ENCODE assay signal across 12 cellular contexts in genomic region chr6:157217894-157218370, GRCh38.
A peak's percentile ranks its signal among the peaks of the same experiment; 100 is the strongest.
DNase-seq lines count a peak whose midpoint lies in the region; ATAC-seq, FAIRE-seq and TF ChIP-seq lines count a peak whose summit lies in the region.
"Had no signal": no experiment of that assay in that cellular context is flagged by ENCODE, and none has a peak within 500 bp of the region (broad histone marks: within the 10 kb centered on the region; RNA-seq: fewer than 3 reads in every experiment).

No MANE protein-coding gene starts in this region.

- H4K8ac ChIP-seq in H1 (ENCODE audit: extremely low read depth, insufficient read depth, low read length), result peak overlapping the region; percentile 58; the same call in 1 of the 2 replicates
- peak overlapping the region; percentile 43 for H4K8ac ChIP-seq in neuronal stem cell (ENCODE audit: low read depth, low read length)

- intact Hi-C loops in Right ventricle myocardium inferior (cut with DNase I), result no loop called here

- peaks cover 3% of the 10 kb centered on the region; the same call in 1 of the 2 replicates for H3K23me2 ChIP-seq in H1 (ENCODE audit: low read depth, low read length)

- no peak for TF ChIP-seq RAD21 in H1 (IDR thresholded peaks at IDR 0.05 in 1 of 2, conservative IDR thresholded peaks at IDR 0.05 in 1 of 2; ENCODE audit: low read depth in 2 of 2, low read length in 2 of 2)

- H3K18ac ChIP-seq in H1 (ENCODE audit: extremely low read depth, low read length) (no peak overlapping the region), neuronal stem cell (ENCODE audit: low read length) (peak overlapping the region; percentile 55)

- H3K14ac ChIP-seq in H1 (ENCODE audit: insufficient read length), result no peak overlapping the region
- no peak overlapping the region for H3K14ac ChIP-seq in neuronal stem cell (ENCODE audit: low read length)

- H3K23ac ChIP-seq in H1 (ENCODE audit: insufficient read length) (no peak overlapping the region), neuronal stem cell (ENCODE audit: low read depth, low read length, poor library complexity) (peak overlapping the region; percentile 62)

- H2BK15ac ChIP-seq in H1 (ENCODE audit: low read length) (no peak overlapping the region), neuronal stem cell (ENCODE audit: low read length) (no peak overlapping the region)

- H4K20me1 ChIP-seq in Karpas-422 (ENCODE audit: insufficient read depth, low read depth, low read length), result no peaks in the 10 kb centered on the region
- peaks cover 0 to 3% of the 10 kb centered on the region in 2 experiments for H4K20me1 ChIP-seq in H1 (replicated peaks in 1 of 2; ENCODE audit: control insufficient read depth in 1 of 2, insufficient read depth in 2 of 2, low read length in 2 of 2)

- H3K9ac ChIP-seq in Karpas-422 (ENCODE audit: low read length) (no peak overlapping the region), H1 (replicated peaks in 1 of 4; ENCODE audit: extremely low read depth in 1 of 4, low read depth in 3 of 4, low read length in 3 of 4) (no peak overlapping the region), neuronal stem cell (ENCODE audit: low read depth, low read length, poor library complexity) (no peak overlapping the region)
- H3K9ac ChIP-seq: BLaER1 treated with 17β-estradiol and CSF1 and Interleukin-3, amounts not matched to agents 10 nM and 100 nM had no signal

- H2AK5ac ChIP-seq in H1 (ENCODE audit: low read depth, low read length) (no peak overlapping the region), neuronal stem cell (ENCODE audit: low read depth, low read length) (peak overlapping the region; percentile 67)

- 95% methylated on average over 9 of the region's 13 CpGs; no CpG with 5 or more reads in 1 of the 2 experiments for WGBS in H1 (ENCODE audit: extremely low coverage in 1 of 2, insufficient coverage in 1 of 2, insufficient read length in 1 of 2, insufficient replicate concordance in 2 of 2, low coverage in 1 of 2, low lambda C conversion rate in 2 of 2, missing lambda C conversion rate in 1 of 2), 2 experiments
- no CpG with 5 or more reads among the region's 13 CpGs for WGBS in neuronal stem cell (ENCODE audit: extremely low coverage in 2 of 2, insufficient read length in 2 of 2, insufficient replicate concordance in 1 of 2), 2 donors

- no peak for TF ChIP-seq EP300 in H1 (IDR thresholded peaks at IDR 0.05; ENCODE audit: borderline replicate concordance in 1 of 2, low read depth in 2 of 2, low read length in 2 of 2)

- H3K9me2 ChIP-seq in Karpas-422 (replicated peaks; ENCODE audit: insufficient read depth, low read length), result no peaks in the 10 kb centered on the region

- H3K56ac ChIP-seq in H1 (replicated peaks; ENCODE audit: insufficient read length, low read depth, low read length), result no peak overlapping the region

- DNase-seq in Right ventricle myocardium inferior (ENCODE audit: missing footprints) (peak; percentile 54), right atrium auricular region (ENCODE audit: low spot score) (no peak), Karpas-422 (no peak), H1 (ENCODE audit: low read depth in 1 of 2, low spot score in 2 of 2) (no peak), neuronal stem cell (ENCODE audit: low spot score) (no peak), SKM-1 (lab: John Stamatoyannopoulos, UW; ENCODE audit: unreplicated experiment) (no peak), RKO (ENCODE audit: low spot score) (no peak)
- DNase-seq: ACHN; CD4-positive, CD25-positive, alpha-beta regulatory T cell; DMS53 had no signal

- POLR2A ChIA-PET in H1 (lab: Charles Lee; ENCODE audit: partially characterized antibody), result no interaction called here

- H4K5ac ChIP-seq in H1 (ENCODE audit: insufficient read length, low read depth, low read length), result no peak overlapping the region

- H2BK120ac ChIP-seq in H1 (replicated peaks; ENCODE audit: low read depth, low read length) (no peak overlapping the region), neuronal stem cell (ENCODE audit: low read depth, low read length) (no peak overlapping the region)

- peaks cover 0 to 6% of the 10 kb centered on the region in 2 donors for H3K4me1 ChIP-seq in right atrium auricular region
- H3K4me1 ChIP-seq in Karpas-422 (ENCODE audit: low read length), result peaks cover 59% of the 10 kb centered on the region
- peaks cover 0 to 6% (median 0%) of the 10 kb centered on the region in 4 experiments; a peak in 1 of 7 replicates for H3K4me1 ChIP-seq in H1 (replicated peaks in 1 of 4; ENCODE audit: control insufficient read depth in 3 of 4, insufficient read depth in 4 of 4, low read length in 3 of 4)
- H3K4me1 ChIP-seq in neuronal stem cell (ENCODE audit: control insufficient read depth in 2 of 2, insufficient read depth in 1 of 2, low read depth in 1 of 2, low read length in 2 of 2), result peaks cover 2 to 3% of the 10 kb centered on the region in 2 donors

- H2BK20ac ChIP-seq in H1 (ENCODE audit: low read length), result no peak overlapping the region

- H3K79me1 ChIP-seq in H1 (ENCODE audit: low read depth, low read length) (no peaks in the 10 kb centered on the region), neuronal stem cell (ENCODE audit: low read depth, low read length) (peaks cover 3% of the 10 kb centered on the region)

- no peak overlapping the region for H3K27ac ChIP-seq in right atrium auricular region
- peak overlapping the region; percentile 100 for H3K27ac ChIP-seq in Karpas-422 (ENCODE audit: low read length)
- no peak overlapping the region for H3K27ac ChIP-seq in H1 (ENCODE audit: low read depth, low read length)
- H3K27ac ChIP-seq in neuronal stem cell (replicated peaks; ENCODE audit: low read length), result no peak overlapping the region
- H3K27ac ChIP-seq: BLaER1 treated with 17β-estradiol and CSF1 and Interleukin-3, amounts not matched to agents 10 nM and 100 nM had no signal

- H3K79me2 ChIP-seq in Karpas-422 (ENCODE audit: low read length) (peaks cover 6% of the 10 kb centered on the region), H1 (ENCODE audit: control insufficient read depth in 1 of 2, insufficient read depth in 2 of 2, low read length in 2 of 2) (no peaks in the 10 kb centered on the region)

- ATAC-seq in Right ventricle myocardium inferior (no peak), HG03175 (IDR thresholded peaks at IDR 0.05; ENCODE audit: unreplicated experiment) (no peak)

- no peak overlapping the region for H2BK12ac ChIP-seq in H1 (ENCODE audit: low read depth, low read length)
- no peak overlapping the region for H2BK12ac ChIP-seq in neuronal stem cell (ENCODE audit: low read length)

- CTCF ChIA-PET in H1 (lab: Charles Lee; ENCODE audit: partially characterized antibody), result interaction anchor here (0.6 to 1.7 kb wide), 3 partner anchors 9 to 57 kb away, joined by 3 to 4 read pairs (median 3); no protein-coding TSS in a partner anchor

- H4K91ac ChIP-seq in H1 (replicated peaks; ENCODE audit: insufficient read length, low read length) (no peak overlapping the region), neuronal stem cell (ENCODE audit: low read depth, low read length, poor library complexity) (no peak overlapping the region)

- no peak for FAIRE-seq in H1 (lab: Jason Lieb, UNC)

- no peak overlapping the region for H2AFZ ChIP-seq in Karpas-422 (ENCODE audit: low read length)
- no peak overlapping the region for H2AFZ ChIP-seq in H1 (ENCODE audit: low read length)
- H2AFZ ChIP-seq in neuronal stem cell (ENCODE audit: low read length), result no peak overlapping the region

- H2BK5ac ChIP-seq in H1 (ENCODE audit: low read depth, low read length) (no peak overlapping the region), neuronal stem cell (ENCODE audit: low read length) (no peak overlapping the region)

- no peak overlapping the region for H3K4me3 ChIP-seq in right atrium auricular region
- H3K4me3 ChIP-seq in Karpas-422 (ENCODE audit: low read length), result no peak overlapping the region
- no peak overlapping the region for H3K4me3 ChIP-seq in H1 (ENCODE audit: extremely low read depth in 1 of 4, insufficient read depth in 2 of 4, low read depth in 3 of 4, low read length in 4 of 4)
- H3K4me3 ChIP-seq in neuronal stem cell (ENCODE audit: low read length in 2 of 2), result no peak overlapping the region
- H3K4me3 ChIP-seq: BLaER1 treated with 17β-estradiol and CSF1 and Interleukin-3, amounts not matched to agents 10 nM and 100 nM had no signal

- TF ChIP-seq CTCF in right atrium auricular region (IDR thresholded peaks at IDR 0.05) (no peak), H1 (IDR thresholded peaks at IDR 0.05; ENCODE audit: control extremely low read depth in 1 of 3, insufficient read depth in 1 of 3, low read depth in 1 of 3, low read length in 3 of 3) (no peak)

- no peak overlapping the region for H3K4ac ChIP-seq in H1 (replicated peaks; ENCODE audit: insufficient read length, low read depth, low read length)
- H3K4ac ChIP-seq in neuronal stem cell (ENCODE audit: low read length), result no peak overlapping the region

- H3K4me2 ChIP-seq in Karpas-422 (ENCODE audit: low read depth, low read length, poor library complexity, severe bottlenecking), result no peak overlapping the region
- no peak overlapping the region for H3K4me2 ChIP-seq in H1 (ENCODE audit: insufficient read depth in 1 of 2, low read depth in 2 of 2, low read length in 2 of 2)
- no peak overlapping the region for H3K4me2 ChIP-seq in neuronal stem cell (ENCODE audit: insufficient read depth, low read length, poor library complexity, severe bottlenecking)
- H3K4me2 ChIP-seq: BLaER1 treated with 17β-estradiol and CSF1 and Interleukin-3, amounts not matched to agents 10 nM and 100 nM had no signal

- H3K36me3 ChIP-seq in right atrium auricular region (no peaks in the 10 kb centered on the region), Karpas-422 (ENCODE audit: insufficient read depth, low read length) (no peaks in the 10 kb centered on the region), H1 (ENCODE audit: control insufficient read depth in 2 of 4, insufficient read depth in 4 of 4, low read length in 3 of 4) (no peaks in the 10 kb centered on the region), neuronal stem cell (replicated peaks in 1 of 2; ENCODE audit: control insufficient read depth in 2 of 2, insufficient read depth in 2 of 2, low read length in 2 of 2) (peaks cover 2% of the 10 kb centered on the region in 2 donors)
- H3K36me3 ChIP-seq: BLaER1 treated with 17β-estradiol and CSF1 and Interleukin-3, amounts not matched to agents 10 nM and 100 nM had no signal

- no peak for TF ChIP-seq POLR2A in H1 (IDR thresholded peaks at IDR 0.05; ENCODE audit: control extremely low read depth in 1 of 2, low read depth in 2 of 2, low read length in 2 of 2)

- H3K9me3 ChIP-seq in right atrium auricular region (no peaks in the 10 kb centered on the region), Karpas-422 (ENCODE audit: low read length) (no peaks in the 10 kb centered on the region), H1 (ENCODE audit: insufficient read depth in 2 of 2, low read depth in 1 of 2, low read length in 1 of 2) (no peaks in the 10 kb centered on the region), neuronal stem cell (replicated peaks in 1 of 2; ENCODE audit: control insufficient read depth in 2 of 2, insufficient read depth in 1 of 2, low read depth in 1 of 2, low read length in 2 of 2) (peaks cover 0 to 4% of the 10 kb centered on the region in 2 donors)
- H3K9me3 ChIP-seq: BLaER1 treated with 17β-estradiol and CSF1 and Interleukin-3, amounts not matched to agents 10 nM and 100 nM had no signal

- H3K27me3 ChIP-seq in right atrium auricular region, result no peaks in the 10 kb centered on the region
- no peaks in the 10 kb centered on the region for H3K27me3 ChIP-seq in Karpas-422 (ENCODE audit: low read length)
- H3K27me3 ChIP-seq in H1 (replicated peaks in 1 of 4; ENCODE audit: control insufficient read depth in 3 of 4, extremely low read depth in 1 of 4, insufficient read depth in 3 of 4, low read length in 3 of 4), result peaks cover 0 to 2% (median 0%) of the 10 kb centered on the region in 4 experiments; a peak in 1 of 7 replicates
- H3K27me3 ChIP-seq in neuronal stem cell (ENCODE audit: control insufficient read depth in 3 of 3, insufficient read depth in 3 of 3, low read depth in 1 of 3, low read length in 3 of 3), result no peaks in the 10 kb centered on the region
